26 cellular contexts compared by ENCODE assay signal in the genomic region with DNA sequence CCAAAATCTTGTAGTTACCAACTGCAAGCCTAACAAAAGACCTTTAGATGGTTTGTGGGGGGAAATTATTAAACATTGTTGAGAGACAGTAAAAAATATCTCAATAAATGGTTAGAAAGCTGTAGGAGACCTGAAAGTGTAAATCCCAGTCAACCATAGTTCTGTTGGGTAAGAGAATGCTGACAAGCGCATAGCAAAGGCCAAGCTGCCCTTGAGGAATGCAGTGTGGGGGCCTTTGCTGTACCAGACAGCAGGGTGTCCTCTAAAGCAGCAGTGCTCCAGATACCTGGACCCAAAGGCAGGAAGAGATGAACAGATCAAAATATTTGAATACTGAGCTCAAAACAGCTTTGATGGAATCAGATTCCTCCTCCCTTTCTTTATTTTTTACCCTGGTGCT.
"Had no signal": no experiment of that assay in that cellular context is flagged by ENCODE, and none has a peak within 500 bp of the region (broad histone marks: within the 10 kb centered on the region; RNA-seq: fewer than 3 reads in every experiment).

No MANE protein-coding gene starts in this region.

- H3K9ac ChIP-seq: parathyroid adenoma had no signal

- H3K4me1 ChIP-seq: lower lobe of right lung, parathyroid adenoma, right lobe of liver, tibial nerve, uterus had no signal

- H3K27ac ChIP-seq: hepatocyte, lower lobe of right lung, parathyroid adenoma, psoas muscle, right lobe of liver, tibial nerve, uterus had no signal

- H3K36me3 ChIP-seq: right lobe of liver, uterus had no signal

- H3K27me3 ChIP-seq: hepatocyte, right lobe of liver, tibial nerve, uterus had no signal

- H3K9me3 ChIP-seq: lower lobe of right lung, psoas muscle, right lobe of liver had no signal

- H3K79me2 ChIP-seq: hepatocyte, parathyroid adenoma had no signal

- H3K4me2 ChIP-seq: hepatocyte, smooth muscle cell had no signal

- H3K4me3 ChIP-seq: hepatocyte, lower lobe of right lung, psoas muscle, right lobe of liver, smooth muscle cell, tibial nerve, uterus had no signal

- DNase-seq: kidney glomerular epithelial cell; left cardiac atrium; lower lobe of right lung; mammary epithelial cell; mesenchymal stem cell; naive thymus-derived CD8-positive, alpha-beta T cell; nucleus accumbens; psoas muscle; right lobe of liver; stimulated activated CD4-positive, alpha-beta T cell treated with anti-CD3 and anti-CD28 coated beads, Interleukin-1b, Interleukin-23, amount 100 ng/mL, for 48 hours; stimulated activated CD4-positive, alpha-beta T cell treated with anti-CD3 and anti-CD28 coated beads, Interleukin-2, amount 100 ng/mL, for 48 hours; stimulated activated CD4-positive, alpha-beta T cell treated with anti-CD3 and anti-CD28 coated beads, Interleukin-4, amount 100 ng/mL, for 4 hours; stimulated activated CD8-positive, alpha-beta memory T cell treated with anti-CD3 and anti-CD28 coated beads, Interleukin-4, amount 100 ng/mL, for 48 hours; stimulated activated naive CD4-positive, alpha-beta T cell treated with Interleukin-2 at 50 U/mL for 16 hours; stimulated activated naive CD8-positive, alpha-beta T cell treated with anti-CD3 and anti-CD28 coated beads, Interleukin-15, amount 100 ng/mL, for 72 hours; substantia nigra; uterus had no signal

- ATAC-seq: left cardiac atrium; left lobe of liver; lower lobe of right lung; naive thymus-derived CD8-positive, alpha-beta T cell; right lobe of liver; stimulated activated memory B cell treated with anti-CD40 and anti-IgM and Interleukin-4, amounts not matched to agents 10 μg/mL and 1 μg/mL and 100 μg/mL, for 72 hours; stimulated activated naive CD8-positive, alpha-beta T cell treated with anti-CD3 and anti-CD28 coated beads, Interleukin-15, amount 100 ng/mL, for 72 hours had no signal

- H3K4me3 Mint-ChIP-seq: naive thymus-derived CD8-positive, alpha-beta T cell; nephron; neural crest cell; stimulated activated memory B cell treated with anti-CD40 and anti-IgM and Interleukin-4, amounts not matched to agents 10 μg/mL and 1 μg/mL and 100 μg/mL, for 72 hours; stimulated activated naive CD8-positive, alpha-beta T cell treated with anti-CD3 and anti-CD28 coated beads, Interleukin-15, amount 100 ng/mL, for 72 hours; type B pancreatic cell had no signal

- H3K4me1 Mint-ChIP-seq: nephron; neural crest cell; stimulated activated memory B cell treated with anti-CD40 and anti-IgM and Interleukin-4, amounts not matched to agents 10 μg/mL and 1 μg/mL and 100 μg/mL, for 72 hours; stimulated activated naive CD8-positive, alpha-beta T cell treated with anti-CD3 and anti-CD28 coated beads, Interleukin-15, amount 100 ng/mL, for 72 hours had no signal

- H2AFZ ChIP-seq: hepatocyte, parathyroid adenoma had no signal

- H3K27me3 Mint-ChIP-seq: naive thymus-derived CD8-positive, alpha-beta T cell; stimulated activated memory B cell treated with anti-CD40 and anti-IgM and Interleukin-4, amounts not matched to agents 10 μg/mL and 1 μg/mL and 100 μg/mL, for 72 hours; stimulated activated naive CD8-positive, alpha-beta T cell treated with anti-CD3 and anti-CD28 coated beads, Interleukin-15, amount 100 ng/mL, for 72 hours; type B pancreatic cell had no signal

- H3K27ac Mint-ChIP-seq: naive thymus-derived CD8-positive, alpha-beta T cell; nephron; stimulated activated memory B cell treated with anti-CD40 and anti-IgM and Interleukin-4, amounts not matched to agents 10 μg/mL and 1 μg/mL and 100 μg/mL, for 72 hours; type B pancreatic cell had no signal

- H3K9me3 Mint-ChIP-seq: neural crest cell; stimulated activated naive CD8-positive, alpha-beta T cell treated with anti-CD3 and anti-CD28 coated beads, Interleukin-15, amount 100 ng/mL, for 72 hours; type B pancreatic cell had no signal
